ENCODE assay signal across 2 cellular contexts in the genomic region with DNA sequence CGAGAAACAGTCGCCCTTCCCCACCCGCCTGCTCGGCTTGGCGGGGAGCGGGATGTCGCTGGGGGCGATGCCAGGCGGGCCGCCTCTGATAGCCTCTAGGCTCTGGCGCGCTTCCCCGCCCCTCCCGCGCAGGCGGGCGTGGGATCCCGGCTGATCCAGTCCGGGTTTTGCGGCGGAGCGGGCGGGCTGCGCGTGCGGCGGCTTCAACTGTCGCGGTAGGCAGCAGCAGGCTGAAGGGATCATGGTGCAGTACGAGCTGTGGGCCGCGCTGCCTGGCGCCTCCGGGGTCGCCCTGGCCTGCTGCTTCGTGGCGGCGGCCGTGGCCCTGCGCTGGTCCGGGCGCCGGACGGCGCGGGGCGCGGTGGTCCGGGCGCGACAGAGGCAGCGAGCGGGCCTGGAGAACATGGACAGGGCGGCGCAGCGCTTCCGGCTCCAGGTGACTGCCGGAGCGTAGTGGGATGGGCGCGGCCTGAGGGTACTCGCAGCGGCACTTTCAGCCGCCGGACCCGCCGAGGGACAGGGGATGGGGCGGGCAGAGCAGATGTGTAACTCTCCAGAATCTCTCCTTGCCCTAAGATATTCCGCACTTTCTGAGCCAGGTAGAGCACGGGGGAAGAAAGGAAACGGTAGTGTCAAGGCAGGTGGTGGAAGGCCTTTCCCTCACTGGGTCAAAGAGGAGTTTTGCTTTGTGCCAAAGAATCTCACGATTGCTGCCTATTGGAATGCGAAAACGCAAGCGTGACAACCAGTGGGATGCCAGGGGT.
TF ChIP-seq lines count a peak whose summit lies in the region.

A gene (plus strand): TSS at position 210 of the 764 bp plus-strand sequence. CDS start 32 bp downstream, at position 242.

TF ChIP-seq in HEK293, 187 proteins besides CTCF, POLR2A, EP300 and RAD21 (continued from another document and continues in another):
- TF ChIP-seq ZNF266 (tag by site-specific recombination; IDR thresholded peaks at IDR 0.05; ENCODE audit: low read depth) (no peak), ZNF585B (tag by site-specific recombination; IDR thresholded peaks at IDR 0.05) (no peak), ZBTB20 (tag by site-specific recombination; IDR thresholded peaks at IDR 0.05) (no peak; the same call in 1 of the 2 replicates), OSR2 (tag by site-specific recombination; IDR thresholded peaks at IDR 0.05) (0 out of 2 replicates have a peak, but pooled peaks have one; percentile 29), MZF1 (tag by site-specific recombination; IDR thresholded peaks at IDR 0.05; ENCODE audit: borderline replicate concordance) (no peak), ZNF660 (tag by site-specific recombination; IDR thresholded peaks at IDR 0.05) (peak; percentile 90), ZNF76 (tag by site-specific recombination; IDR thresholded peaks at IDR 0.05; ENCODE audit: borderline replicate concordance, low read depth) (peak; percentile 49; the same call in 1 of the 2 replicates), KLF9 (tag by site-specific recombination; IDR thresholded peaks at IDR 0.05; ENCODE audit: low read depth) (peak; percentile 83), ZNF350 (tag by site-specific recombination; IDR thresholded peaks at IDR 0.05) (no peak), ZNF404 (tag by site-specific recombination; IDR thresholded peaks at IDR 0.05) (no peak), SP2 (tag by site-specific recombination; IDR thresholded peaks at IDR 0.05) (peak; percentile 57), GLIS2 (tag by site-specific recombination; IDR thresholded peaks at IDR 0.05) (peak; percentile 87), ZIC2 (tag by site-specific recombination; IDR thresholded peaks at IDR 0.05) (peak; percentile 55), KLF8 (tag by site-specific recombination; IDR thresholded peaks at IDR 0.05) (peak; percentile 92), KLF16 (tag by site-specific recombination; IDR thresholded peaks at IDR 0.05) (peak; percentile 96), ZNF837 (tag by site-specific recombination; IDR thresholded peaks at IDR 0.05) (no peak), ZNF843 (tag by site-specific recombination; IDR thresholded peaks at IDR 0.05) (no peak; the same call in 1 of the 2 replicates)
- TF ChIP-seq, protein P1, sequence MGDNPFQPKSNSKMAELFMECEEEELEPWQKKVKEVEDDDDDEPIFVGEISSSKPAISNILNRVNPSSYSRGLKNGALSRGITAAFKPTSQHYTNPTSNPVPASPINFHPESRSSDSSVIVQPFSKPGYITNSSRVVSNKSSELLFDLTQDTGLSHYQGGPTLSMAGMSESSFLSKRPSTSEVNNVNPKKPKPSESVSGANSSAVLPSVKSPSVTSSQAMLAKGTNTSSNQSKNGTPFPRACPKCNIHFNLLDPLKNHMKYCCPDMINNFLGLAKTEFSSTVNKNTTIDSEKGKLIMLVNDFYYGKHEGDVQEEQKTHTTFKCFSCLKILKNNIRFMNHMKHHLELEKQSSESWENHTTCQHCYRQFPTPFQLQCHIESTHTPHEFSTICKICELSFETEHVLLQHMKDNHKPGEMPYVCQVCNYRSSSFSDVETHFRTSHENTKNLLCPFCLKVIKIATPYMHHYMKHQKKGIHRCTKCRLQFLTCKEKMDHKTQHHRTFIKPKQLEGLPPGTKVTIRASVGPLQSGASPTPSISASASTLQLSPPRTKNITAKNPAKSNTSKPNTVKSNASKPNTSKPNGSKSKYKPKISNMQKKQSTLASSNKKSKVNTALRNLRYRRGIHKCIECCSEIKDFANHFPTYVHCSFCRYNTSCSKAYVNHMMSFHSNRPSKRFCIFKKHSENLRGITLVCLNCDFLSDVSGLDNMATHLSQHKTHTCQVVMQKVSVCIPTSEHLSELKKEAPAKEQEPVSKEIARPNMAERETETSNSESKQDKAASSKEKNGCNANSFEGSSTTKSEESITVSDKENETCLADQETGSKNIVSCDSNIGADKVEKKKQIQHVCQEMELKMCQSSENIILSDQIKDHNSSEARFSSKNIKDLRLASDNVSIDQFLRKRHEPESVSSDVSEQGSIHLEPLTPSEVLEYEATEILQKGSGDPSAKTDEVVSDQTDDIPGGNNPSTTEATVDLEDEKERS (tag by site-specific recombination; IDR thresholded peaks at IDR 0.05): peak; percentile 65; the same call in 1 of the 2 replicates
- TF ChIP-seq, protein P2, sequence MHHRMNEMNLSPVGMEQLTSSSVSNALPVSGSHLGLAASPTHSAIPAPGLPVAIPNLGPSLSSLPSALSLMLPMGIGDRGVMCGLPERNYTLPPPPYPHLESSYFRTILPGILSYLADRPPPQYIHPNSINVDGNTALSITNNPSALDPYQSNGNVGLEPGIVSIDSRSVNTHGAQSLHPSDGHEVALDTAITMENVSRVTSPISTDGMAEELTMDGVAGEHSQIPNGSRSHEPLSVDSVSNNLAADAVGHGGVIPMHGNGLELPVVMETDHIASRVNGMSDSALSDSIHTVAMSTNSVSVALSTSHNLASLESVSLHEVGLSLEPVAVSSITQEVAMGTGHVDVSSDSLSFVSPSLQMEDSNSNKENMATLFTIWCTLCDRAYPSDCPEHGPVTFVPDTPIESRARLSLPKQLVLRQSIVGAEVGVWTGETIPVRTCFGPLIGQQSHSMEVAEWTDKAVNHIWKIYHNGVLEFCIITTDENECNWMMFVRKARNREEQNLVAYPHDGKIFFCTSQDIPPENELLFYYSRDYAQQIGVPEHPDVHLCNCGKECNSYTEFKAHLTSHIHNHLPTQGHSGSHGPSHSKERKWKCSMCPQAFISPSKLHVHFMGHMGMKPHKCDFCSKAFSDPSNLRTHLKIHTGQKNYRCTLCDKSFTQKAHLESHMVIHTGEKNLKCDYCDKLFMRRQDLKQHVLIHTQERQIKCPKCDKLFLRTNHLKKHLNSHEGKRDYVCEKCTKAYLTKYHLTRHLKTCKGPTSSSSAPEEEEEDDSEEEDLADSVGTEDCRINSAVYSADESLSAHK (tag by site-specific recombination; IDR thresholded peaks at IDR 0.05): peak; percentile 67; the same call in 1 of the 2 replicates
- TF ChIP-seq, protein P3, sequence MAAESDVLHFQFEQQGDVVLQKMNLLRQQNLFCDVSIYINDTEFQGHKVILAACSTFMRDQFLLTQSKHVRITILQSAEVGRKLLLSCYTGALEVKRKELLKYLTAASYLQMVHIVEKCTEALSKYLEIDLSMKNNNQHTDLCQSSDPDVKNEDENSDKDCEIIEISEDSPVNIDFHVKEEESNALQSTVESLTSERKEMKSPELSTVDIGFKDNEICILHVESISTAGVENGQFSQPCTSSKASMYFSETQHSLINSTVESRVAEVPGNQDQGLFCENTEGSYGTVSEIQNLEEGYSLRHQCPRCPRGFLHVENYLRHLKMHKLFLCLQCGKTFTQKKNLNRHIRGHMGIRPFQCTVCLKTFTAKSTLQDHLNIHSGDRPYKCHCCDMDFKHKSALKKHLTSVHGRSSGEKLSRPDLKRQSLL (tag by site-specific recombination; IDR thresholded peaks at IDR 0.05): peak; percentile 69; the same call in 1 of the 2 replicates
- TF ChIP-seq, protein P4, sequence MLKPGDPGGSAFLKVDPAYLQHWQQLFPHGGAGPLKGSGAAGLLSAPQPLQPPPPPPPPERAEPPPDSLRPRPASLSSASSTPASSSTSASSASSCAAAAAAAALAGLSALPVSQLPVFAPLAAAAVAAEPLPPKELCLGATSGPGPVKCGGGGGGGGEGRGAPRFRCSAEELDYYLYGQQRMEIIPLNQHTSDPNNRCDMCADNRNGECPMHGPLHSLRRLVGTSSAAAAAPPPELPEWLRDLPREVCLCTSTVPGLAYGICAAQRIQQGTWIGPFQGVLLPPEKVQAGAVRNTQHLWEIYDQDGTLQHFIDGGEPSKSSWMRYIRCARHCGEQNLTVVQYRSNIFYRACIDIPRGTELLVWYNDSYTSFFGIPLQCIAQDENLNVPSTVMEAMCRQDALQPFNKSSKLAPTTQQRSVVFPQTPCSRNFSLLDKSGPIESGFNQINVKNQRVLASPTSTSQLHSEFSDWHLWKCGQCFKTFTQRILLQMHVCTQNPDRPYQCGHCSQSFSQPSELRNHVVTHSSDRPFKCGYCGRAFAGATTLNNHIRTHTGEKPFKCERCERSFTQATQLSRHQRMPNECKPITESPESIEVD (tag by site-specific recombination; IDR thresholded peaks at IDR 0.05): no peak

TF ChIP-seq in HepG2, 621 proteins besides CTCF, POLR2A, EP300 and RAD21 (continued from another document and continues in another):
- TF ChIP-seq, protein P5, sequence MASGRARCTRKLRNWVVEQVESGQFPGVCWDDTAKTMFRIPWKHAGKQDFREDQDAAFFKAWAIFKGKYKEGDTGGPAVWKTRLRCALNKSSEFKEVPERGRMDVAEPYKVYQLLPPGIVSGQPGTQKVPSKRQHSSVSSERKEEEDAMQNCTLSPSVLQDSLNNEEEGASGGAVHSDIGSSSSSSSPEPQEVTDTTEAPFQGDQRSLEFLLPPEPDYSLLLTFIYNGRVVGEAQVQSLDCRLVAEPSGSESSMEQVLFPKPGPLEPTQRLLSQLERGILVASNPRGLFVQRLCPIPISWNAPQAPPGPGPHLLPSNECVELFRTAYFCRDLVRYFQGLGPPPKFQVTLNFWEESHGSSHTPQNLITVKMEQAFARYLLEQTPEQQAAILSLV (CRISPR knock-in tag; IDR thresholded peaks at IDR 0.05; ENCODE audit: borderline replicate concordance): peak; percentile 91
- peak; percentile 56; the same call in 1 of the 2 replicates for TF ChIP-seq ZBTB20 (CRISPR knock-in tag; IDR thresholded peaks at IDR 0.05; ENCODE audit: borderline replicate concordance, low read depth)
- 0 out of 2 replicates have a peak, but pooled peaks have one; percentile 71 for TF ChIP-seq SMAD9 (CRISPR knock-in tag; IDR thresholded peaks at IDR 0.05)
- no peak for TF ChIP-seq ZNF234 (CRISPR knock-in tag; conservative IDR thresholded peaks at IDR 0.05)
- peak; percentile 57; the same call in 1 of the 2 replicates for TF ChIP-seq SAP130 (CRISPR knock-in tag; IDR thresholded peaks at IDR 0.05; ENCODE audit: low read depth)
- TF ChIP-seq MYNN (CRISPR knock-in tag; IDR thresholded peaks at IDR 0.05; ENCODE audit: low read depth): no peak
- TF ChIP-seq, protein P6, sequence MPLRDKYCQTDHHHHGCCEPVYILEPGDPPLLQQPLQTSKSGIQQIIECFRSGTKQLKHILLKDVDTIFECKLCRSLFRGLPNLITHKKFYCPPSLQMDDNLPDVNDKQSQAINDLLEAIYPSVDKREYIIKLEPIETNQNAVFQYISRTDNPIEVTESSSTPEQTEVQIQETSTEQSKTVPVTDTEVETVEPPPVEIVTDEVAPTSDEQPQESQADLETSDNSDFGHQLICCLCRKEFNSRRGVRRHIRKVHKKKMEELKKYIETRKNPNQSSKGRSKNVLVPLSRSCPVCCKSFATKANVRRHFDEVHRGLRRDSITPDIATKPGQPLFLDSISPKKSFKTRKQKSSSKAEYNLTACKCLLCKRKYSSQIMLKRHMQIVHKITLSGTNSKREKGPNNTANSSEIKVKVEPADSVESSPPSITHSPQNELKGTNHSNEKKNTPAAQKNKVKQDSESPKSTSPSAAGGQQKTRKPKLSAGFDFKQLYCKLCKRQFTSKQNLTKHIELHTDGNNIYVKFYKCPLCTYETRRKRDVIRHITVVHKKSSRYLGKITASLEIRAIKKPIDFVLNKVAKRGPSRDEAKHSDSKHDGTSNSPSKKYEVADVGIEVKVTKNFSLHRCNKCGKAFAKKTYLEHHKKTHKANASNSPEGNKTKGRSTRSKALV (CRISPR knock-in tag; IDR thresholded peaks at IDR 0.05): peak; percentile 78
- TF ChIP-seq ZNF674 (CRISPR knock-in tag; IDR thresholded peaks at IDR 0.05; ENCODE audit: low read depth): peak; percentile 84; the same call in 1 of the 2 replicates
- 0 out of 2 replicates have a peak, but pooled peaks have one; percentile 14 for TF ChIP-seq ZNF652 (CRISPR knock-in tag; IDR thresholded peaks at IDR 0.05; ENCODE audit: borderline replicate concordance, low read depth)
- TF ChIP-seq FLYWCH1 (CRISPR knock-in tag; IDR thresholded peaks at IDR 0.05): 0 out of 2 replicates have a peak, but pooled peaks have one; percentile 26
- TF ChIP-seq ZNF441 (CRISPR knock-in tag; IDR thresholded peaks at IDR 0.05; ENCODE audit: borderline replicate concordance): peak; percentile 41; the same call in 1 of the 2 replicates
- TF ChIP-seq NCOA2 (CRISPR knock-in tag; IDR thresholded peaks at IDR 0.05): peak; percentile 40; the same call in 1 of the 2 replicates
- TF ChIP-seq, protein P7, sequence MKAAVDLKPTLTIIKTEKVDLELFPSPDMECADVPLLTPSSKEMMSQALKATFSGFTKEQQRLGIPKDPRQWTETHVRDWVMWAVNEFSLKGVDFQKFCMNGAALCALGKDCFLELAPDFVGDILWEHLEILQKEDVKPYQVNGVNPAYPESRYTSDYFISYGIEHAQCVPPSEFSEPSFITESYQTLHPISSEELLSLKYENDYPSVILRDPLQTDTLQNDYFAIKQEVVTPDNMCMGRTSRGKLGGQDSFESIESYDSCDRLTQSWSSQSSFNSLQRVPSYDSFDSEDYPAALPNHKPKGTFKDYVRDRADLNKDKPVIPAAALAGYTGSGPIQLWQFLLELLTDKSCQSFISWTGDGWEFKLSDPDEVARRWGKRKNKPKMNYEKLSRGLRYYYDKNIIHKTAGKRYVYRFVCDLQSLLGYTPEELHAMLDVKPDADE (CRISPR knock-in tag; IDR thresholded peaks at IDR 0.05): peak; percentile 88; the same call in 1 of the 2 replicates
- TF ChIP-seq PRPF4 (IDR thresholded peaks at IDR 0.05; ENCODE audit: low read depth, low read length, poor library complexity, severe bottlenecking): no peak
- TF ChIP-seq, protein P8, sequence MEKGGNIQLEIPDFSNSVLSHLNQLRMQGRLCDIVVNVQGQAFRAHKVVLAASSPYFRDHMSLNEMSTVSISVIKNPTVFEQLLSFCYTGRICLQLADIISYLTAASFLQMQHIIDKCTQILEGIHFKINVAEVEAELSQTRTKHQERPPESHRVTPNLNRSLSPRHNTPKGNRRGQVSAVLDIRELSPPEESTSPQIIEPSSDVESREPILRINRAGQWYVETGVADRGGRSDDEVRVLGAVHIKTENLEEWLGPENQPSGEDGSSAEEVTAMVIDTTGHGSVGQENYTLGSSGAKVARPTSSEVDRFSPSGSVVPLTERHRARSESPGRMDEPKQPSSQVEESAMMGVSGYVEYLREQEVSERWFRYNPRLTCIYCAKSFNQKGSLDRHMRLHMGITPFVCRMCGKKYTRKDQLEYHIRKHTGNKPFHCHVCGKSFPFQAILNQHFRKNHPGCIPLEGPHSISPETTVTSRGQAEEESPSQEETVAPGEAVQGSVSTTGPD (CRISPR knock-in tag; IDR thresholded peaks at IDR 0.05): no peak
- no peak for TF ChIP-seq PHF5A (CRISPR knock-in tag; IDR thresholded peaks at IDR 0.05; ENCODE audit: low read depth, unreplicated experiment)
- TF ChIP-seq, protein P9, sequence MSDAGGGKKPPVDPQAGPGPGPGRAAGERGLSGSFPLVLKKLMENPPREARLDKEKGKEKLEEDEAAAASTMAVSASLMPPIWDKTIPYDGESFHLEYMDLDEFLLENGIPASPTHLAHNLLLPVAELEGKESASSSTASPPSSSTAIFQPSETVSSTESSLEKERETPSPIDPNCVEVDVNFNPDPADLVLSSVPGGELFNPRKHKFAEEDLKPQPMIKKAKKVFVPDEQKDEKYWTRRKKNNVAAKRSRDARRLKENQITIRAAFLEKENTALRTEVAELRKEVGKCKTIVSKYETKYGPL (CRISPR knock-in tag; IDR thresholded peaks at IDR 0.05): peak; percentile 74
- TF ChIP-seq, protein P10, sequence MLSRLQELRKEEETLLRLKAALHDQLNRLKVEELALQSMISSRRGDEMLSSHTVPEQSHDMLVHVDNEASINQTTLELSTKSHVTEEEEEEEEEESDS (CRISPR knock-in tag; IDR thresholded peaks at IDR 0.05; ENCODE audit: borderline replicate concordance): peak; percentile 50; the same call in 1 of the 2 replicates
- peak; percentile 94 for TF ChIP-seq BORCS8-MEF2B (CRISPR knock-in tag; IDR thresholded peaks at IDR 0.05)
- no peak for TF ChIP-seq SP140L (CRISPR knock-in tag; IDR thresholded peaks at IDR 0.05; ENCODE audit: borderline replicate concordance)
- peak; percentile 71; the same call in 1 of the 2 replicates for TF ChIP-seq NCOA1 (CRISPR knock-in tag; IDR thresholded peaks at IDR 0.05)
- TF ChIP-seq YY1 (IDR thresholded peaks at IDR 0.05; ENCODE audit: insufficient read depth, insufficient replicate concordance, low read depth, low read length): peak; percentile 82
- peak; percentile 72 to 80; a peak in 2 of 4 replicates for TF ChIP-seq KLF16 (CRISPR knock-in tag; IDR thresholded peaks at IDR 0.05)
- no peak for TF ChIP-seq MEIS1 (CRISPR knock-in tag; IDR thresholded peaks at IDR 0.05; ENCODE audit: borderline replicate concordance)
- TF ChIP-seq HNRNPH1 (optimal IDR thresholded peaks at IDR 0.05; ENCODE audit: low read depth, low read length): no peak
